18 cellular contexts compared by ENCODE assay signal in the genomic region with DNA sequence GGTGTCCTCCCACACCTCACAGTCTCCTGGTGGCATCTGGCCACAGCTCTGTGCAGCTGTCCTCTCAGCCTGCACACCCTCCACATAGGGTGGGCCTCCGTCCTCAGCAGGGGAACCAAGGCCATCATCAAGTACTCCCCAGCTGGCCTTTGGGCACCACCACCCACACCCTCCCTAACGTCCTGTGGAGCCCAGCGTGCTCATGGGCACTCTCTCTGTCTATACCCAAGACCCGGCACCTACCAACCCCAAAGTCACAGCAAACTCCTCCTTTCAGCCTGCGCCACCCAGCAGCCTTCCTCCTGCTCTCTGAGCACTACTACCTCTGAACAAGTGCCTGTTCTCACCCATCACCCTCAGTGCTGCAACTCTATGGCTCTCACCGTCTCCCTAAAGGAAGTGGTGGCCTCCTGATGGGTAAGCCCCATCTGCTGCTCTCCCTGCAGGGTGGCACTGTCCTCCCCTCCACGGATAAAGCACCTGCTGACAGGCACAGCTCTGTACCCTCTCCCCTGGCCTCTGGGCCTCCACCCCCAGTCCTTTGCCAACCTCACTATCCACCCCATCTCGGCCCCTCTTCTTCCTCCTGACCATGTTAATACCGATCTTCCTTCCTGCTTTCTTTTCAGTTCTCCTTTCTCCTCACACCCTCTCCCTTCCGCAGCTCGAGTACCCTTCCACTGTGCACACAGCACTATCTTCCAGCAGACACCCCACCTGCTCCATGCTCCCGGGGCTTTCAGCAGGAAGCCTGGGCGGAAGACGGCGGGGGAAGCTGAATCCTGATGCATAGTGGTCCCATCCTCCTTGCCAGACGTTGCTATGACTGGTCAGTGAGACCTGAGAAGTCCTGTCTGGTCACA. TPM values are rescaled to one million over a fixed set of nuclear protein-coding genes. Genes with fewer than 3 reads are reported as not detected.
DNase-seq lines count a peak whose midpoint lies in the region; ATAC-seq, FAIRE-seq and TF ChIP-seq lines count a peak whose summit lies in the region.
"Had no signal": no experiment of that assay in that cellular context is flagged by ENCODE, and none has a peak within 500 bp of the region (broad histone marks: within the 10 kb centered on the region; RNA-seq: fewer than 3 reads in every experiment).

No MANE protein-coding gene starts in this region.

- H3K4me3 ChIP-seq in astrocyte (ENCODE audit: insufficient read depth, low read depth, low read length) (no peak overlapping the region), uterus (no peak overlapping the region), mammary epithelial cell (replicated peaks in 1 of 3; ENCODE audit: insufficient read depth in 1 of 3, low read depth in 2 of 3, low read length in 3 of 3) (no peak overlapping the region)
- H3K4me3 ChIP-seq: GM23338 had no signal

- no peak overlapping the region for H3K4me3 Mint-ChIP-seq in stimulated activated naive CD8-positive, alpha-beta T cell treated with anti-CD3 and anti-CD28 coated beads, Interleukin-15, Interleukin-2, amounts not matched to agents 100 ng/mL and 50 ng/mL, for 24 hours
- no peak overlapping the region for H3K4me3 Mint-ChIP-seq in astrocyte (ENCODE audit: unreplicated experiment)
- H3K4me3 Mint-ChIP-seq: GM23338 had no signal

- no peaks in the 10 kb centered on the region for H3K9me3 Mint-ChIP-seq in stimulated activated naive CD8-positive, alpha-beta T cell treated with anti-CD3 and anti-CD28 coated beads, Interleukin-15, Interleukin-2, amounts not matched to agents 100 ng/mL and 50 ng/mL, for 24 hours
- H3K9me3 Mint-ChIP-seq in astrocyte (ENCODE audit: unreplicated experiment) = peaks cover 2% of the 10 kb centered on the region
- H3K9me3 Mint-ChIP-seq: GM23338 had no signal

- peaks cover 20% of the 10 kb centered on the region for H3K4me1 Mint-ChIP-seq in stimulated activated naive CD8-positive, alpha-beta T cell treated with anti-CD3 and anti-CD28 coated beads, Interleukin-15, Interleukin-2, amounts not matched to agents 100 ng/mL and 50 ng/mL, for 24 hours (ENCODE audit: low read depth)
- peaks cover 2% of the 10 kb centered on the region for H3K4me1 Mint-ChIP-seq in astrocyte (ENCODE audit: low read depth, unreplicated experiment)
- H3K4me1 Mint-ChIP-seq: GM23338 had no signal

- H3K9ac ChIP-seq in astrocyte (ENCODE audit: low read length) = no peak overlapping the region
- no peak overlapping the region for H3K9ac ChIP-seq in mammary epithelial cell (ENCODE audit: insufficient read depth, low read length)

- in situ Hi-C loops in mammary epithelial cell (cut with MboI; ENCODE audit: low sequenced_read_pairs in 2 of 2) = no loop called here

- H3K9me3 ChIP-seq in astrocyte (ENCODE audit: insufficient read depth, low read depth, low read length) (no peaks in the 10 kb centered on the region), uterus (no peaks in the 10 kb centered on the region), mammary epithelial cell (replicated peaks; ENCODE audit: insufficient read depth, low read length) (no peaks in the 10 kb centered on the region)

- no peak for DNase-seq in stimulated activated naive CD8-positive, alpha-beta T cell treated with anti-CD3 and anti-CD28 coated beads, Interleukin-15, Interleukin-2, amounts not matched to agents 100 U/mL and 50 U/mL, for 24 hours
- DNase-seq in astrocyte (ENCODE audit: low read depth) (no peak), uterus (no peak), mammary epithelial cell (no peak), DMS114 treated with DMSO at 0.1 percent for 48 hours (lab: John Stamatoyannopoulos, UW; ENCODE audit: unreplicated experiment) (no peak), NCI-H2029 (lab: John Stamatoyannopoulos, UW) (no peak)
- DNase-seq: activated CD4-positive, alpha-beta T cell treated with anti-CD3 and anti-CD28 coated beads for 4 hours; activated naive CD4-positive, alpha-beta T cell treated with anti-CD3 and anti-CD28 coated beads, Interleukin-2, amount 50 U/mL, for 16 hours; AML-193; cerebellar nuclear complex; GDM1; NCI-H1436 treated with DMSO at 0.1 percent for 48 hours; stimulated activated naive CD4-positive, alpha-beta T cell had no signal

- no peak for TF ChIP-seq POLR2A in uterus (IDR thresholded peaks at IDR 0.05)

- no peak overlapping the region for H2AFZ ChIP-seq in astrocyte (ENCODE audit: low read depth, low read length)
- H2AFZ ChIP-seq in mammary epithelial cell (ENCODE audit: low read depth, low read length) = no peak overlapping the region
- H2AFZ ChIP-seq: GM23338 had no signal

- H3K4me2 ChIP-seq in astrocyte (ENCODE audit: low read length) = no peak overlapping the region
- H3K4me2 ChIP-seq in mammary epithelial cell (ENCODE audit: insufficient read depth, low read depth, low read length) = no peak overlapping the region
- H3K4me2 ChIP-seq: GM23338 had no signal

- peaks cover 7% of the 10 kb centered on the region for H3K36me3 Mint-ChIP-seq in stimulated activated naive CD8-positive, alpha-beta T cell treated with anti-CD3 and anti-CD28 coated beads, Interleukin-15, Interleukin-2, amounts not matched to agents 100 ng/mL and 50 ng/mL, for 24 hours (ENCODE audit: low read depth)
- H3K36me3 Mint-ChIP-seq in astrocyte (ENCODE audit: low read depth, unreplicated experiment) = peaks cover 5% of the 10 kb centered on the region

- WGBS in mammary epithelial cell (ENCODE audit: low coverage, missing lambda C conversion rate) = 86% methylated on average over 13 of the region's 16 CpGs

- peaks cover 5% of the 10 kb centered on the region for H3K4me1 ChIP-seq in astrocyte (ENCODE audit: insufficient read depth, low read length)
- no peaks in the 10 kb centered on the region for H3K4me1 ChIP-seq in uterus
- peaks cover 25% of the 10 kb centered on the region for H3K4me1 ChIP-seq in mammary epithelial cell (ENCODE audit: insufficient read depth, low read length)

- no peak for FAIRE-seq in astrocyte (lab: Jason Lieb, UNC)

- H3K36me3 ChIP-seq in astrocyte (ENCODE audit: insufficient read depth, low read length) (no peaks in the 10 kb centered on the region), uterus (no peaks in the 10 kb centered on the region), mammary epithelial cell (ENCODE audit: insufficient read depth, low read length) (no peaks in the 10 kb centered on the region)

- TF ChIP-seq CTCF in astrocyte (IDR thresholded peaks at IDR 0.05; ENCODE audit: insufficient read depth, low read depth, low read length) (no peak), uterus (IDR thresholded peaks at IDR 0.05) (no peak), mammary epithelial cell (conservative IDR thresholded peaks at IDR 0.05 in 1 of 2, IDR thresholded peaks at IDR 0.05 in 1 of 2; ENCODE audit: extremely low read depth in 1 of 2, insufficient read depth in 1 of 2, low read depth in 1 of 2, low read length in 2 of 2) (no peak)

- H3K27me3 ChIP-seq in astrocyte (ENCODE audit: insufficient read depth, low read length) (no peaks in the 10 kb centered on the region), uterus (no peaks in the 10 kb centered on the region), mammary epithelial cell (ENCODE audit: insufficient read depth, low read length) (no peaks in the 10 kb centered on the region)

- CTCF ChIA-PET in mammary epithelial cell (lab: Charles Lee; ENCODE audit: low non-redundant PET) = no interaction called here

- BruUV-seq in mammary epithelial cell (replicated peaks; lab: Mats Ljungman, UMichigan) = no TSS peak

- peak overlapping the region; percentile 3 for H3K27ac Mint-ChIP-seq in stimulated activated naive CD8-positive, alpha-beta T cell treated with anti-CD3 and anti-CD28 coated beads, Interleukin-15, Interleukin-2, amounts not matched to agents 100 ng/mL and 50 ng/mL, for 24 hours
- peak overlapping the region; percentile 72 for H3K27ac Mint-ChIP-seq in astrocyte (ENCODE audit: unreplicated experiment)
- H3K27ac Mint-ChIP-seq: GM23338 had no signal

- H3K79me2 ChIP-seq in astrocyte (ENCODE audit: insufficient read depth, low read length) (no peaks in the 10 kb centered on the region), mammary epithelial cell (ENCODE audit: insufficient read depth, low read length) (no peaks in the 10 kb centered on the region)

- H4K20me1 ChIP-seq in astrocyte (ENCODE audit: insufficient read depth, low read length) = peaks cover 9% of the 10 kb centered on the region
- H4K20me1 ChIP-seq in mammary epithelial cell (ENCODE audit: insufficient read depth, low read length) = no peaks in the 10 kb centered on the region

- no peaks in the 10 kb centered on the region for H3K27me3 Mint-ChIP-seq in stimulated activated naive CD8-positive, alpha-beta T cell treated with anti-CD3 and anti-CD28 coated beads, Interleukin-15, Interleukin-2, amounts not matched to agents 100 ng/mL and 50 ng/mL, for 24 hours
- no peaks in the 10 kb centered on the region for H3K27me3 Mint-ChIP-seq in astrocyte (ENCODE audit: low read depth, unreplicated experiment)

- dilution Hi-C loops in mammary epithelial cell (cut with HindIII; ENCODE audit: low sequenced_read_pairs) = no loop called here

- no peak for ATAC-seq in stimulated activated naive CD8-positive, alpha-beta T cell treated with anti-CD3 and anti-CD28 coated beads, Interleukin-15, Interleukin-2, amounts not matched to agents 100 U/mL and 50 U/mL, for 24 hours
- ATAC-seq in HG02642 (IDR thresholded peaks at IDR 0.05; ENCODE audit: poor library complexity, unreplicated experiment) = peak; percentile 69
- ATAC-seq: GM23338, SK-N-SH treated with all-trans-retinoic acid at 6 μM for 48 hours had no signal

- intact Hi-C loops in uterus (cut with DNase I; ENCODE audit: low total_unique reads) (no loop called here), mammary epithelial cell (cut with micrococcal nuclease) (no loop called here)

- H3K27ac ChIP-seq in astrocyte (ENCODE audit: low read depth, low read length) (no peak overlapping the region), uterus (peak overlapping the region; percentile 44 to 73), mammary epithelial cell (ENCODE audit: insufficient read depth, low read depth, low read length) (no peak overlapping the region)
- H3K27ac ChIP-seq: epithelial cell of prostate had no signal

RNA-seq across cellular contexts. Expression of gene SLC41A3, which starts 31.5 kb away (rescaled TPM):
- total RNA-seq in astrocyte = 27.8 and 31.6 TPM in 2 replicates
- 10 to 100 TPM; 65.9 to 94.9 (median 77.4) TPM for total RNA-seq in uterus
- 10 to 100 TPM; 25.1 to 43.0 TPM for total RNA-seq in mammary epithelial cell
- 43.6 TPM for polyA plus RNA-seq in mammary epithelial cell
- polyA minus RNA-seq in mammary epithelial cell = 43.8 TPM

Comparison
In these comparisons a context has a peak if more than half of its experiments do, and no peak if none do; other contexts are left out.
1. H3K27ac ChIP-seq: peak in uterus (2 of 2); none in astrocyte (single experiment) and mammary epithelial cell (single experiment).